24 cellular contexts compared by ENCODE assay signal in genomic region chr12:25253371-25254068, GRCh38. TPM values are rescaled to one million over a fixed set of nuclear protein-coding genes. Genes with fewer than 3 reads are reported as not detected.
DNase-seq lines count a peak whose midpoint lies in the region; ATAC-seq, FAIRE-seq and TF ChIP-seq lines count a peak whose summit lies in the region.
"Had no signal": no experiment of that assay in that cellular context is flagged by ENCODE, and none has a peak within 500 bp of the region (broad histone marks: within the 10 kb centered on the region; RNA-seq: fewer than 3 reads in every experiment).

No MANE protein-coding gene starts in this region.

- FAIRE-seq in GM12878 (lab: Jason Lieb, UNC): no peak
- FAIRE-seq: endometrium had no signal

- H3K9ac ChIP-seq in GM12878 (ENCODE audit: control insufficient read depth, insufficient read depth, low read length): no peak overlapping the region
- H3K9ac ChIP-seq: parathyroid adenoma had no signal

- H3K36me3 ChIP-seq in DOHH2 (ENCODE audit: control insufficient read depth, low read length) (peaks cover 2% of the 10 kb centered on the region), GM12878 (ENCODE audit: control insufficient read depth in 2 of 2, insufficient read depth in 2 of 2, low read length in 1 of 2) (no peaks in the 10 kb centered on the region), ovary (no peaks in the 10 kb centered on the region)
- H3K36me3 ChIP-seq: BE2C, tibial nerve had no signal

- TF ChIP-seq CTCF in DOHH2 (IDR thresholded peaks at IDR 0.05; ENCODE audit: low read depth, low read length, poor library complexity, severe bottlenecking): no peak
- no peak for TF ChIP-seq CTCF in GM12878 (IDR thresholded peaks at IDR 0.05 in 2 of 3, conservative IDR thresholded peaks at IDR 0.05 in 1 of 3; ENCODE audit: control insufficient read depth in 2 of 3, extremely low read depth in 1 of 3, insufficient read depth in 1 of 3, low read depth in 3 of 3, low read length in 3 of 3)
- TF ChIP-seq CTCF in neural crest cell (conservative IDR thresholded peaks at IDR 0.05): no peak
- no peak for TF ChIP-seq CTCF in ovary (IDR thresholded peaks at IDR 0.05)

- TF ChIP-seq EP300 in GM12878 (IDR thresholded peaks at IDR 0.05; ENCODE audit: borderline replicate concordance in 1 of 2, control insufficient read depth in 1 of 2, low read depth in 2 of 2, low read length in 2 of 2) (no peak), ovary (IDR thresholded peaks at IDR 0.05) (no peak)

- no peaks in the 10 kb centered on the region for H3K9me3 ChIP-seq in DOHH2 (ENCODE audit: control insufficient read depth, insufficient read depth, low read length)
- H3K9me3 ChIP-seq in GM12878 (replicated peaks; ENCODE audit: control insufficient read depth, insufficient read depth, low read length): no peaks in the 10 kb centered on the region; the same call in 2 of the 3 replicates
- no peaks in the 10 kb centered on the region for H3K9me3 ChIP-seq in ovary
- H3K9me3 ChIP-seq: BE2C, heart right ventricle, tibial nerve had no signal

- H3F3A ChIP-seq in DOHH2 (ENCODE audit: control insufficient read depth, insufficient read depth): peaks cover 3% of the 10 kb centered on the region

- peaks cover 20% of the 10 kb centered on the region for H3K4me1 Mint-ChIP-seq in neural crest cell

- peak overlapping the region; percentile 16 for H3K27ac ChIP-seq in DOHH2 (ENCODE audit: low read depth, low read length)
- H3K27ac ChIP-seq in GM12878 (ENCODE audit: control insufficient read depth, insufficient read depth): no peak overlapping the region
- no peak overlapping the region for H3K27ac ChIP-seq in ovary
- H3K27ac ChIP-seq: heart right ventricle, parathyroid adenoma, tibial nerve, VCaP had no signal

- H3K4me2 ChIP-seq in DOHH2 (ENCODE audit: low read length): peak overlapping the region; percentile 57
- peak overlapping the region; percentile 74 for H3K4me2 ChIP-seq in GM12878 (ENCODE audit: control insufficient read depth, insufficient read depth)

- peaks cover 17% of the 10 kb centered on the region for H3K79me2 ChIP-seq in DOHH2 (ENCODE audit: control insufficient read depth, low read length)
- peaks cover 18% of the 10 kb centered on the region for H3K79me2 ChIP-seq in GM12878 (ENCODE audit: control insufficient read depth, insufficient read depth, low read length)

- intact Hi-C loops in GM12878 (cut with micrococcal nuclease; ENCODE audit: unreplicated experiment) (no loop called here), ovary (cut with DNase I) (loop anchor here in 1 of 4 donors (5.0 kb wide), 1 partner anchor 51 kb away; no protein-coding TSS in a partner anchor)

- no peak overlapping the region for H3K27ac Mint-ChIP-seq in neural crest cell (ENCODE audit: unreplicated experiment)
- H3K27ac Mint-ChIP-seq: activated naive CD8-positive, alpha-beta T cell treated with anti-CD3 and anti-CD28 coated beads, Interleukin-2, amount 10 ng/mL, durations not matched to agents 7 days and 5 days; T-helper 1 cell treated with Interleukin-12 subunit alpha and Interleukin-12 subunit beta and Interleukin-4 antibody, amounts not matched to agents 30 μg/mL and 1 μg/mL, for 36 hours had no signal

- SMC1A ChIA-PET in GM12878 (lab: Charles Lee; ENCODE audit: uncharacterized antibody, unreplicated experiment): interaction anchor here (2.1 to 2.9 kb wide), 2 partner anchors 12 to 134 kb away, joined by 5 to 12 read pairs; no protein-coding TSS in a partner anchor

- no peaks in the 10 kb centered on the region for H3K36me3 Mint-ChIP-seq in neural crest cell (ENCODE audit: low read depth)

- H3K27me3 ChIP-seq in DOHH2 (ENCODE audit: control insufficient read depth, low read length) (no peaks in the 10 kb centered on the region), GM12878 (replicated peaks in 1 of 2; ENCODE audit: control insufficient read depth in 2 of 2, insufficient read depth in 2 of 2, low read length in 1 of 2) (no peaks in the 10 kb centered on the region), ovary (no peaks in the 10 kb centered on the region)
- H3K27me3 ChIP-seq: BE2C, heart right ventricle, tibial nerve had no signal

- H4K20me1 ChIP-seq in DOHH2 (ENCODE audit: control insufficient read depth, insufficient read depth, low read depth, low read length) (no peaks in the 10 kb centered on the region), GM12878 (ENCODE audit: control insufficient read depth, insufficient read depth) (no peaks in the 10 kb centered on the region)

- DNase-seq in GM12878 (ENCODE audit: low read depth, low spot score) (no peak), neural crest cell (ENCODE audit: low read depth, low spot score) (no peak), HK-2 (ENCODE audit: unreplicated experiment) (no peak), ovary (no peak), T-helper 2 cell (no peak)
- DNase-seq: activated naive CD8-positive, alpha-beta T cell treated with anti-CD3 and anti-CD28 coated beads, Interleukin-2, amount 10 ng/mL, durations not matched to agents 7 days and 5 days; BE2C; cortex of kidney; DMS 273 treated with DMSO at 0.1 percent for 48 hours; GDM1; heart right ventricle; left ventricle myocardium superior; NCI-H1436; NCI-H2171; SHP77 treated with DMSO at 0.1 percent for 48 hours; stimulated activated naive CD8-positive, alpha-beta T cell treated with anti-CD3 and anti-CD28 coated beads, Interleukin-15, Interleukin-2, amounts not matched to agents 100 U/mL and 50 U/mL, for 24 hours had no signal

- H3K4me3 ChIP-seq in DOHH2 (ENCODE audit: low read length) (peak overlapping the region; percentile 49), GM12878 (no peak overlapping the region), ovary (no peak overlapping the region)
- H3K4me3 ChIP-seq: heart right ventricle, tibial nerve had no signal

- H3K9me3 Mint-ChIP-seq in neural crest cell: no peaks in the 10 kb centered on the region
- H3K9me3 Mint-ChIP-seq: activated naive CD8-positive, alpha-beta T cell treated with anti-CD3 and anti-CD28 coated beads, Interleukin-2, amount 10 ng/mL, durations not matched to agents 7 days and 5 days; T-helper 1 cell treated with Interleukin-12 subunit alpha and Interleukin-12 subunit beta and Interleukin-4 antibody, amounts not matched to agents 30 μg/mL and 1 μg/mL, for 36 hours had no signal

- peaks cover 60% of the 10 kb centered on the region for H3K27me3 Mint-ChIP-seq in neural crest cell (ENCODE audit: low read depth)
- H3K27me3 Mint-ChIP-seq: activated naive CD8-positive, alpha-beta T cell treated with anti-CD3 and anti-CD28 coated beads, Interleukin-2, amount 10 ng/mL, durations not matched to agents 7 days and 5 days had no signal

- ATAC-seq in GM21390 (IDR thresholded peaks at IDR 0.05; ENCODE audit: unreplicated experiment) (peak; percentile 20), GM12878 (no peak)
- ATAC-seq: heart right ventricle; left ventricle myocardium superior; sciatic nerve; stimulated activated naive CD8-positive, alpha-beta T cell treated with anti-CD3 and anti-CD28 coated beads, Interleukin-15, Interleukin-2, amounts not matched to agents 100 U/mL and 50 U/mL, for 24 hours had no signal

- RAD21 ChIA-PET in GM12878 (lab: Charles Lee; ENCODE audit: unreplicated experiment): interaction anchor here (1.7 kb wide), 1 partner anchor 131 kb away, joined by 3 read pairs; no protein-coding TSS in a partner anchor

- WGBS in GM12878 (ENCODE audit: insufficient coverage, insufficient replicate concordance, low lambda C conversion rate, missing lambda C conversion rate): 27% methylated on average over 5 of the region's 5 CpGs
- 67 to 71% (median 68%) methylated on average over 5 of the region's 5 CpGs for WGBS in ovary, 3 donors

- peak overlapping the region; percentile 61 for H2AFZ ChIP-seq in GM12878 (ENCODE audit: control insufficient read depth, low read depth, low read length)
- H2AFZ ChIP-seq: parathyroid adenoma had no signal

- in situ Hi-C loops in GM12878 (cut with MboI): no loop called here

- H3K4me3 Mint-ChIP-seq in neural crest cell: peak overlapping the region; percentile 92
- H3K4me3 Mint-ChIP-seq: activated naive CD8-positive, alpha-beta T cell treated with anti-CD3 and anti-CD28 coated beads, Interleukin-2, amount 10 ng/mL, durations not matched to agents 7 days and 5 days; T-helper 1 cell treated with Interleukin-12 subunit alpha and Interleukin-12 subunit beta and Interleukin-4 antibody, amounts not matched to agents 30 μg/mL and 1 μg/mL, for 36 hours had no signal

- H3K4me1 ChIP-seq in DOHH2 (ENCODE audit: control insufficient read depth, low read length) (peaks cover 41% of the 10 kb centered on the region), GM12878 (ENCODE audit: control insufficient read depth, insufficient read depth, low read length) (peaks cover 10% of the 10 kb centered on the region), ovary (ENCODE audit: insufficient read depth) (peaks cover 2% of the 10 kb centered on the region)

- no TSS peak for BruUV-seq in GM12878 (replicated peaks; lab: Mats Ljungman, UMichigan)

- CTCF ChIA-PET in GM12878 (lab: Yijun Ruan, JAX): interaction anchor here (1.0 to 1.2 kb wide), 2 partner anchors 9 to 11 kb away, joined by 3 to 5 read pairs; no protein-coding TSS in a partner anchor

- H3K9me2 ChIP-seq in DOHH2 (replicated peaks; ENCODE audit: control insufficient read depth, low read length): no peaks in the 10 kb centered on the region

- POLR2A ChIA-PET in GM12878 (lab: Charles Lee): interaction anchor here (0.5 kb wide), 1 partner anchor 29 kb away, joined by 4 read pairs; no protein-coding TSS in a partner anchor

- TF ChIP-seq RAD21 in GM12878 (IDR thresholded peaks at IDR 0.05; ENCODE audit: insufficient read depth, low read depth, low read length): no peak

- TF ChIP-seq POLR2A in GM12878 (IDR thresholded peaks at IDR 0.05; ENCODE audit: low read depth, low read length) (no peak), ovary (IDR thresholded peaks at IDR 0.05) (no peak)

RNA-seq across cellular contexts. Expression of gene KRAS, which starts 2.8 kb away (rescaled TPM):
- total RNA-seq in GM12878 (2013; cell fraction: nucleolus; rRNA removed): 8.9 and 9.4 TPM in 2 replicates
- total RNA-seq in GM12878 (2014; rRNA removed) (4.9 and 5.6 TPM in 2 replicates), GM12878 (2014; rRNA removed; fragmentation: Illumina TruSeq; extraction: Trizol) (5.9 and 6.6 TPM in 2 replicates), GM12878 (2021) (8.3 and 9.4 TPM in 2 replicates), neural crest cell (30.5 and 31.2 TPM in 2 replicates), ovary (10 to 100 TPM in 5 of 7 donors, 1 to 10 TPM in 2; 8.7 to 28.2 (median 16.4) TPM)
- 3.1 TPM for polyA plus RNA-seq in GM12878 (2011; ENCODE audit: low read depth)
- polyA plus RNA-seq in GM12878 (2011; rRNA removed) (23.8 and 38.7 TPM in 2 replicates), GM12878 (2014; fragmentation: Illumina TruSeq; extraction: Trizol) (9.3 and 12.5 TPM in 2 replicates), GM12878 (2014; fragmentation: Nextera tagmentation; extraction: Ambion mirVana) (1 to 10 TPM; 3.1 to 6.1 TPM), GM12878 (2014; rRNA removed) (4.8 and 6.1 TPM in 2 replicates), GM12878 (2016; fragmentation: Nextera tagmentation; extraction: Ambion mirVana) (10 to 100 TPM; 15.7 to 17.6 TPM), ovary (10 to 100 TPM in 1 of 2 donors, 1 to 10 TPM in 1; 5.6 to 11.5 TPM)
- 8.5 and 10.5 TPM in 2 replicates for polyA plus RNA-seq in GM12878 (2011; cell fraction: cytosol; rRNA removed)
- polyA plus RNA-seq in GM12878 (2011; cell fraction: nucleus; rRNA removed): 7.4 and 7.8 TPM in 2 replicates
- polyA plus RNA-seq in GM12878 (2012): 6.1 and 6.2 TPM in 2 replicates
- 12.1 and 15.8 TPM in 2 replicates for polyA minus RNA-seq in GM12878 (2011; rRNA and poly(A)+ RNA removed)
- polyA minus RNA-seq in GM12878 (2011; cell fraction: cytosol; rRNA and poly(A)+ RNA removed): 8.4 and 10.0 TPM in 2 replicates
- 8.3 and 14.4 TPM in 2 replicates for polyA minus RNA-seq in GM12878 (2011; cell fraction: nucleus; rRNA and poly(A)+ RNA removed)

RNA-seq across cellular contexts. Expression of gene ETFRF1, which starts 58.5 kb away (rescaled TPM):
- 25.8 and 34.9 TPM in 2 replicates for total RNA-seq in GM12878 (2013; cell fraction: nucleolus; rRNA removed)
- total RNA-seq in GM12878 (2014; rRNA removed) (16.3 and 18.1 TPM in 2 replicates), GM12878 (2014; rRNA removed; fragmentation: Illumina TruSeq; extraction: Trizol) (22.4 and 23.8 TPM in 2 replicates), GM12878 (2021) (11.8 and 12.0 TPM in 2 replicates), neural crest cell (13.4 and 14.1 TPM in 2 replicates), ovary (10 to 100 TPM; 18.2 to 40.1 (median 27.1) TPM)
- 7.1 TPM for polyA plus RNA-seq in GM12878 (2011; ENCODE audit: low read depth)
- polyA plus RNA-seq in GM12878 (2011; rRNA removed) (9.9 and 21.5 TPM in 2 replicates), GM12878 (2014; fragmentation: Illumina TruSeq; extraction: Trizol) (30.1 and 38.2 TPM in 2 replicates), GM12878 (2014; fragmentation: Nextera tagmentation; extraction: Ambion mirVana) (10 to 100 TPM; 48.2 to 59.6 TPM), GM12878 (2014; rRNA removed) (11.2 and 16.3 TPM in 2 replicates), GM12878 (2016; fragmentation: Nextera tagmentation; extraction: Ambion mirVana) (10 to 100 TPM; 36.9 to 44.5 TPM), ovary (10 to 100 TPM; 21.6 to 29.6 TPM)
- polyA plus RNA-seq in GM12878 (2011; cell fraction: cytosol; rRNA removed): 3.1 and 3.4 TPM in 2 replicates
- polyA plus RNA-seq in GM12878 (2011; cell fraction: nucleus; rRNA removed): 4.5 and 5.2 TPM in 2 replicates
- polyA plus RNA-seq in GM12878 (2012): 11.0 and 12.1 TPM in 2 replicates
- polyA minus RNA-seq in GM12878 (2011; rRNA and poly(A)+ RNA removed): 4.4 and 5.5 TPM in 2 replicates
- 1.2 and 2.1 TPM in 2 replicates for polyA minus RNA-seq in GM12878 (2011; cell fraction: cytosol; rRNA and poly(A)+ RNA removed)
- 7.1 and 7.7 TPM in 2 replicates for polyA minus RNA-seq in GM12878 (2011; cell fraction: nucleus; rRNA and poly(A)+ RNA removed)

RNA-seq across cellular contexts. Expression of gene DNAI7, which starts 58.6 kb away (rescaled TPM):
- not detected in 2 replicates for total RNA-seq in GM12878 (2013; cell fraction: nucleolus; rRNA removed)
- total RNA-seq in GM12878 (2014; rRNA removed): 0.05 TPM in 1 of 2 replicates, not detected in the other
- total RNA-seq in GM12878 (2014; rRNA removed; fragmentation: Illumina TruSeq; extraction: Trizol): not detected in 2 replicates
- not detected in 2 replicates for total RNA-seq in GM12878 (2021)
- polyA plus RNA-seq in GM12878 (2011; ENCODE audit: low read depth): not detected
- polyA plus RNA-seq in GM12878 (2011; rRNA removed): 0.04 TPM in 1 of 2 replicates, not detected in the other
- polyA plus RNA-seq in GM12878 (2011; cell fraction: cytosol; rRNA removed): not detected in 2 replicates
- 0.07 TPM in 1 of 2 replicates, not detected in the other for polyA plus RNA-seq in GM12878 (2011; cell fraction: nucleus; rRNA removed)
- 0.11 and 0.15 TPM in 2 replicates for polyA plus RNA-seq in GM12878 (2012)
- polyA plus RNA-seq in GM12878 (2014; fragmentation: Illumina TruSeq; extraction: Trizol): 0.07 TPM in 1 of 2 replicates, not detected in the other
- polyA plus RNA-seq in GM12878 (2014; fragmentation: Nextera tagmentation; extraction: Ambion mirVana): under 1 TPM; 0.11 to 0.48 TPM
- polyA plus RNA-seq in GM12878 (2014; rRNA removed): 0.05 and 0.08 TPM in 2 replicates
- polyA plus RNA-seq in GM12878 (2016; fragmentation: Nextera tagmentation; extraction: Ambion mirVana): under 1 TPM; 0.15 to 0.29 TPM
- polyA minus RNA-seq in GM12878 (2011; rRNA and poly(A)+ RNA removed): not detected in 2 replicates
- polyA minus RNA-seq in GM12878 (2011; cell fraction: cytosol; rRNA and poly(A)+ RNA removed): not detected in 2 replicates
- not detected in 2 replicates for polyA minus RNA-seq in GM12878 (2011; cell fraction: nucleus; rRNA and poly(A)+ RNA removed)
- 0.37 and 0.77 TPM in 2 replicates for total RNA-seq in neural crest cell
- 1 to 10 TPM; 1.3 to 9.5 (median 2.6) TPM for total RNA-seq in ovary
- polyA plus RNA-seq in ovary: under 1 TPM; 0.65 to 0.68 TPM
